Comparison of ENCODE assay signal across 8 cellular contexts in genomic region chr17:66567234-66568170, GRCh38.
A peak's percentile ranks its signal among the peaks of the same experiment; 100 is the strongest.
DNase-seq lines count a peak whose midpoint lies in the region; ATAC-seq and TF ChIP-seq lines count a peak whose summit lies in the region.

No MANE protein-coding gene starts in this region.

- no peaks in the 10 kb centered on the region for H3K36me3 ChIP-seq in endodermal cell (ENCODE audit: control insufficient read depth, insufficient read depth, low read length)

- no peak overlapping the region for H3K27ac ChIP-seq in endodermal cell (ENCODE audit: low read depth, low read length)

- peaks cover 4% of the 10 kb centered on the region for H3K9me3 ChIP-seq in endodermal cell (ENCODE audit: control insufficient read depth, low read length)

- H3K4me3 Mint-ChIP-seq in endodermal cell (no peak overlapping the region), mesothelial cell of epicardium (no peak overlapping the region)

- H3K27me3 ChIP-seq in endodermal cell (ENCODE audit: control insufficient read depth, insufficient read depth, low read length, poor library complexity, severe bottlenecking): no peaks in the 10 kb centered on the region

- WGBS in endodermal cell (ENCODE audit: insufficient coverage in 1 of 2, insufficient read length in 1 of 2), 2 experiments: 66 to 88% methylated on average over 12 to 15 of the region's 15 CpGs

- H3K27me3 Mint-ChIP-seq in endodermal cell (ENCODE audit: insufficient read depth) (peaks cover 2% of the 10 kb centered on the region), mesothelial cell of epicardium (ENCODE audit: low read depth) (no peaks in the 10 kb centered on the region)

- H3K4me3 ChIP-seq in endodermal cell (ENCODE audit: low read length): no peak overlapping the region

- H3K27ac Mint-ChIP-seq in endodermal cell (no peak overlapping the region), mesothelial cell of epicardium (peak overlapping the region; percentile 83)

- DNase-seq in NCI-H1436 (lab: John Stamatoyannopoulos, UW) (peak; percentile 67), NCI-H1436 treated with DMSO at 0.1 percent for 48 hours (lab: John Stamatoyannopoulos, UW) (no peak), NCI-H526 (lab: John Stamatoyannopoulos, UW) (peak; percentile 40 to 86), endodermal cell (peak; percentile 98), mesothelial cell of epicardium (ENCODE audit: low spot score in 2 of 2, unreplicated experiment in 2 of 2) (peak; percentile 38 to 82)
- DNase-seq in activated CD8-positive, alpha-beta memory T cell treated with anti-CD3 and anti-CD28 coated beads for 1 hour (ENCODE audit: extremely low read depth in 1 of 2, low read depth in 1 of 2): peak; percentile 16 to 75
- peak; percentile 59 to 78 for DNase-seq in stimulated activated CD8-positive, alpha-beta memory T cell treated with anti-CD3 and anti-CD28 coated beads, Interleukin-4, amount 100 ng/mL, for 4 hours (ENCODE audit: low read depth in 2 of 2, low spot score in 1 of 2)

- H3K9me3 Mint-ChIP-seq in endodermal cell: no peaks in the 10 kb centered on the region
- H3K9me3 Mint-ChIP-seq in mesothelial cell of epicardium: peaks cover 3% of the 10 kb centered on the region

- ATAC-seq in HG02943 (IDR thresholded peaks at IDR 0.05; ENCODE audit: low read depth, unreplicated experiment): peak; percentile 76

- H3K9ac ChIP-seq in endodermal cell (ENCODE audit: extremely low read depth, low read length, poor library complexity, severe bottlenecking): no peak overlapping the region

- no peaks in the 10 kb centered on the region for H3K4me1 ChIP-seq in endodermal cell (ENCODE audit: control insufficient read depth, insufficient read depth, low read length)

- peaks cover 6% of the 10 kb centered on the region for H3K4me1 Mint-ChIP-seq in endodermal cell
- H3K4me1 Mint-ChIP-seq in mesothelial cell of epicardium: peaks cover 19% of the 10 kb centered on the region

- peak; percentile 95 for TF ChIP-seq CTCF in endodermal cell (conservative IDR thresholded peaks at IDR 0.05)
- TF ChIP-seq CTCF in mesothelial cell of epicardium (IDR thresholded peaks at IDR 0.05; ENCODE audit: unreplicated experiment): peak; percentile 74

- H3K36me3 Mint-ChIP-seq in endodermal cell (ENCODE audit: low read depth) (no peaks in the 10 kb centered on the region), mesothelial cell of epicardium (peaks cover 2% of the 10 kb centered on the region)
